19 cellular contexts compared by ENCODE assay signal in the genomic region with DNA sequence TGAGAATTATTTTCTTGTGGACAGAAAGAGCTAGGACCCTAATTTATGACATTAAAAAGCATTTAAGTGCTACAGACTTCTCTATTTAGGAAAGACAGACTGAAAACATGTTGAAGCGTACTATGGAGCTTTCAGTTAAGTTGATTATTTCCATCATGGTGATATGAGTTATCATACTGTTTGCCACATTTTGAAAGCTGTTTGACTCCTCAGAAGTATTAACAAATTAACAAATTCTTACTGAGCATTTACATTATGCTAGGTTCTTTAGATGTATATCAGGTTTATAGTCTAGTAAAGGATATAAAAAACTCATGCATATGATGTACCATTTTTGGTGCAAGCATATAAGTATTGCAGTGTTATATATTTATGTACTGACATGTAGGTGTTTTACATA. TPM values are rescaled to one million over a fixed set of nuclear protein-coding genes. Genes with fewer than 3 reads are reported as not detected.
DNase-seq lines count a peak whose midpoint lies in the region; ATAC-seq, FAIRE-seq and TF ChIP-seq lines count a peak whose summit lies in the region.
"Had no signal": no experiment of that assay in that cellular context is flagged by ENCODE, and none has a peak within 500 bp of the region (broad histone marks: within the 10 kb centered on the region; RNA-seq: fewer than 3 reads in every experiment).

No MANE protein-coding gene starts in this region.

- H3K27ac Mint-ChIP-seq in GM23338 (no peak overlapping the region), astrocyte (ENCODE audit: unreplicated experiment) (no peak overlapping the region), osteocyte (ENCODE audit: unreplicated experiment) (peak overlapping the region; percentile 46)
- H3K27ac Mint-ChIP-seq: CD4-positive, alpha-beta memory T cell; H9; IgD-negative memory B cell had no signal

- H3K27me3 Mint-ChIP-seq in GM23338 (ENCODE audit: insufficient read depth, low read depth, poor library complexity) (peaks cover 2% of the 10 kb centered on the region), astrocyte (ENCODE audit: low read depth, unreplicated experiment) (no peaks in the 10 kb centered on the region), osteocyte (ENCODE audit: unreplicated experiment) (no peaks in the 10 kb centered on the region)
- H3K27me3 Mint-ChIP-seq: IgD-negative memory B cell had no signal

- no peak overlapping the region for H3K27ac ChIP-seq in GM23338 (ENCODE audit: low read depth)
- no peak overlapping the region for H3K27ac ChIP-seq in astrocyte (ENCODE audit: low read depth, low read length)
- H3K27ac ChIP-seq in sigmoid colon, result no peak overlapping the region
- H3K27ac ChIP-seq: C4-2B had no signal

- no peak for DNase-seq in GM23338 (ENCODE audit: low spot score)
- no peak for DNase-seq in astrocyte (ENCODE audit: low read depth)
- DNase-seq in osteocyte (ENCODE audit: extremely low spot score, unreplicated experiment), result no peak
- no peak for DNase-seq in HT-29 (ENCODE audit: low spot score)
- no peak for DNase-seq in sigmoid colon
- DNase-seq in NCI-H345 (lab: John Stamatoyannopoulos, UW), result no peak
- DNase-seq: BE2C; CD4-positive, alpha-beta memory T cell; DMS153; DMS79 treated with DMSO at 0.1 percent for 48 hours; EL; GDM1; GOT3; H9 had no signal

- no peaks in the 10 kb centered on the region for H3K9me3 ChIP-seq in astrocyte (ENCODE audit: insufficient read depth, low read depth, low read length)
- H3K9me3 ChIP-seq in endocrine pancreas (ENCODE audit: control insufficient read depth, low read length), result no peaks in the 10 kb centered on the region
- no peaks in the 10 kb centered on the region for H3K9me3 ChIP-seq in sigmoid colon
- H3K9me3 ChIP-seq: BE2C had no signal

- H3K4me1 Mint-ChIP-seq in GM23338, result peaks cover 20% of the 10 kb centered on the region
- peaks cover 46% of the 10 kb centered on the region for H3K4me1 Mint-ChIP-seq in astrocyte (ENCODE audit: low read depth, unreplicated experiment)
- H3K4me1 Mint-ChIP-seq in osteocyte (ENCODE audit: unreplicated experiment), result peaks cover 76% of the 10 kb centered on the region

- no peak for FAIRE-seq in astrocyte (lab: Jason Lieb, UNC)
- FAIRE-seq: A204.1 had no signal

- TF ChIP-seq POLR2A in sigmoid colon (IDR thresholded peaks at IDR 0.05), result no peak

- H3K9ac ChIP-seq in astrocyte (ENCODE audit: low read length) (no peak overlapping the region), endocrine pancreas (ENCODE audit: control insufficient read depth, insufficient read depth, low read length) (no peak overlapping the region)

- no peak overlapping the region for H2AFZ ChIP-seq in GM23338
- H2AFZ ChIP-seq in astrocyte (ENCODE audit: low read depth, low read length), result no peak overlapping the region

- H3K36me3 ChIP-seq in GM23338 (ENCODE audit: insufficient read depth), result no peaks in the 10 kb centered on the region
- no peaks in the 10 kb centered on the region for H3K36me3 ChIP-seq in astrocyte (ENCODE audit: insufficient read depth, low read length)
- no peaks in the 10 kb centered on the region for H3K36me3 ChIP-seq in endocrine pancreas (ENCODE audit: control insufficient read depth, insufficient read depth, low read length)
- no peaks in the 10 kb centered on the region for H3K36me3 ChIP-seq in sigmoid colon
- H3K36me3 ChIP-seq: BE2C had no signal

- H4K20me1 ChIP-seq in GM23338 (replicated peaks; ENCODE audit: insufficient read depth) (no peaks in the 10 kb centered on the region), astrocyte (ENCODE audit: insufficient read depth, low read length) (peaks cover 66% of the 10 kb centered on the region)

- H3K36me3 Mint-ChIP-seq in GM23338 (ENCODE audit: low read depth), result peaks cover 11% of the 10 kb centered on the region
- H3K36me3 Mint-ChIP-seq in astrocyte (ENCODE audit: low read depth, unreplicated experiment), result peaks cover 8% of the 10 kb centered on the region
- peaks cover 5% of the 10 kb centered on the region for H3K36me3 Mint-ChIP-seq in osteocyte (ENCODE audit: unreplicated experiment)

- 91 to 97% methylated on average over 1 of the region's 1 CpG for WGBS in sigmoid colon, 2 donors

- intact Hi-C loops in sigmoid colon (cut with DNase I), result no loop called here

- H3K79me2 ChIP-seq in GM23338 (replicated peaks; ENCODE audit: insufficient read depth), result peaks cover 96% of the 10 kb centered on the region
- H3K79me2 ChIP-seq in astrocyte (ENCODE audit: insufficient read depth, low read length), result peaks cover 98% of the 10 kb centered on the region

- no peak for TF ChIP-seq EP300 in sigmoid colon (IDR thresholded peaks at IDR 0.05)

- H3K4me3 ChIP-seq in GM23338 (no peak overlapping the region), astrocyte (ENCODE audit: insufficient read depth, low read depth, low read length) (no peak overlapping the region), endocrine pancreas (ENCODE audit: control insufficient read depth, insufficient read depth, low read length) (peak overlapping the region; percentile 53), sigmoid colon (no peak overlapping the region)

- TF ChIP-seq CTCF in GM23338 (conservative IDR thresholded peaks at IDR 0.05; ENCODE audit: low read depth in 2 of 2) (no peak), astrocyte (IDR thresholded peaks at IDR 0.05; ENCODE audit: insufficient read depth, low read depth, low read length) (no peak), osteocyte (IDR thresholded peaks at IDR 0.05) (no peak), sigmoid colon (IDR thresholded peaks at IDR 0.05) (no peak)

- no peaks in the 10 kb centered on the region for H3F3A ChIP-seq in GM23338 (replicated peaks; ENCODE audit: low read depth)

- no peak for ATAC-seq in GM23338
- ATAC-seq in HG02798 (IDR thresholded peaks at IDR 0.05; ENCODE audit: poor library complexity, unreplicated experiment), result no peak

- H3K9me2 ChIP-seq in GM23338 (ENCODE audit: insufficient read depth), result no peaks in the 10 kb centered on the region

- H3K4me1 ChIP-seq in GM23338 (ENCODE audit: insufficient read depth) (peaks cover 20% of the 10 kb centered on the region), astrocyte (ENCODE audit: insufficient read depth, low read length) (peaks cover 8% of the 10 kb centered on the region), endocrine pancreas (ENCODE audit: control insufficient read depth, insufficient read depth, low read length) (peaks cover 42% of the 10 kb centered on the region), sigmoid colon (peaks cover 0 to 66% (median 53%) of the 10 kb centered on the region in 4 donors)

- no peaks in the 10 kb centered on the region for H3K27me3 ChIP-seq in GM23338 (ENCODE audit: insufficient read depth)
- H3K27me3 ChIP-seq in astrocyte (ENCODE audit: insufficient read depth, low read length), result no peaks in the 10 kb centered on the region
- H3K27me3 ChIP-seq in endocrine pancreas (ENCODE audit: control insufficient read depth, insufficient read depth, low read length), result no peaks in the 10 kb centered on the region
- no peaks in the 10 kb centered on the region for H3K27me3 ChIP-seq in sigmoid colon
- H3K27me3 ChIP-seq: BE2C had no signal

- peaks cover 20% of the 10 kb centered on the region for H3K9me3 Mint-ChIP-seq in GM23338
- H3K9me3 Mint-ChIP-seq in astrocyte (ENCODE audit: unreplicated experiment), result peaks cover 2% of the 10 kb centered on the region
- peaks cover 4% of the 10 kb centered on the region for H3K9me3 Mint-ChIP-seq in osteocyte (ENCODE audit: unreplicated experiment)

- no peak overlapping the region for H3K4me3 Mint-ChIP-seq in GM23338
- peak overlapping the region; percentile 36 for H3K4me3 Mint-ChIP-seq in astrocyte (ENCODE audit: unreplicated experiment)
- H3K4me3 Mint-ChIP-seq in osteocyte (ENCODE audit: unreplicated experiment), result peak overlapping the region; percentile 38
- H3K4me3 Mint-ChIP-seq: CD4-positive, alpha-beta memory T cell; H9; IgD-negative memory B cell had no signal

- 0 out of 2 replicates have a peak overlapping the region, but pooled peaks have one; percentile 9 for H3K4me2 ChIP-seq in GM23338
- no peak overlapping the region for H3K4me2 ChIP-seq in astrocyte (ENCODE audit: low read length)

TF ChIP-seq in GM23338, 12 proteins besides CTCF, POLR2A, EP300 and RAD21 (continues in another document):
- TF ChIP-seq ZNF114 (CRISPR knock-in tag; IDR thresholded peaks at IDR 0.05) (no peak), STAT1 (IDR thresholded peaks at IDR 0.05; ENCODE audit: unreplicated experiment) (no peak), CREB1 (CRISPR knock-in tag; IDR thresholded peaks at IDR 0.05; ENCODE audit: low read depth) (no peak), EZH2phosphoT487 (IDR thresholded peaks at IDR 0.05; ENCODE audit: unreplicated experiment) (no peak), EZH2 (IDR thresholded peaks at IDR 0.05; ENCODE audit: low read depth, unreplicated experiment) (no peak)
- TF ChIP-seq, protein P1, sequence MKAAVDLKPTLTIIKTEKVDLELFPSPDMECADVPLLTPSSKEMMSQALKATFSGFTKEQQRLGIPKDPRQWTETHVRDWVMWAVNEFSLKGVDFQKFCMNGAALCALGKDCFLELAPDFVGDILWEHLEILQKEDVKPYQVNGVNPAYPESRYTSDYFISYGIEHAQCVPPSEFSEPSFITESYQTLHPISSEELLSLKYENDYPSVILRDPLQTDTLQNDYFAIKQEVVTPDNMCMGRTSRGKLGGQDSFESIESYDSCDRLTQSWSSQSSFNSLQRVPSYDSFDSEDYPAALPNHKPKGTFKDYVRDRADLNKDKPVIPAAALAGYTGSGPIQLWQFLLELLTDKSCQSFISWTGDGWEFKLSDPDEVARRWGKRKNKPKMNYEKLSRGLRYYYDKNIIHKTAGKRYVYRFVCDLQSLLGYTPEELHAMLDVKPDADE (IDR thresholded peaks at IDR 0.05), result no peak

RNA-seq across cellular contexts. Expression of a gene that starts 50.1 kb away (rescaled TPM):
- 35.4 and 38.9 TPM in 2 replicates for total RNA-seq in GM23338 (2014; rRNA removed; shearing (Covaris generic))
- polyA plus RNA-seq in GM23338 (2016; fragmentation: Nextera tagmentation; extraction: Ambion mirVana) (8.5 and 9.0 TPM in 2 replicates), sigmoid colon (10 to 100 TPM; 18.6 to 25.2 (median 22.8) TPM)
- total RNA-seq in astrocyte (78.0 and 83.1 TPM in 2 replicates), osteocyte (114 and 118 TPM in 2 replicates), sigmoid colon (100 to 1,000 TPM in 2 of 4 donors, 10 to 100 TPM in 2; 80.5 to 129 (median 94.8) TPM)
- total RNA-seq in HT-29 (2014; rRNA removed; shearing (Covaris generic)), result 44.7 and 45.1 TPM in 2 replicates
